ENCODE assay signal across 1 cellular context in the genomic region with DNA sequence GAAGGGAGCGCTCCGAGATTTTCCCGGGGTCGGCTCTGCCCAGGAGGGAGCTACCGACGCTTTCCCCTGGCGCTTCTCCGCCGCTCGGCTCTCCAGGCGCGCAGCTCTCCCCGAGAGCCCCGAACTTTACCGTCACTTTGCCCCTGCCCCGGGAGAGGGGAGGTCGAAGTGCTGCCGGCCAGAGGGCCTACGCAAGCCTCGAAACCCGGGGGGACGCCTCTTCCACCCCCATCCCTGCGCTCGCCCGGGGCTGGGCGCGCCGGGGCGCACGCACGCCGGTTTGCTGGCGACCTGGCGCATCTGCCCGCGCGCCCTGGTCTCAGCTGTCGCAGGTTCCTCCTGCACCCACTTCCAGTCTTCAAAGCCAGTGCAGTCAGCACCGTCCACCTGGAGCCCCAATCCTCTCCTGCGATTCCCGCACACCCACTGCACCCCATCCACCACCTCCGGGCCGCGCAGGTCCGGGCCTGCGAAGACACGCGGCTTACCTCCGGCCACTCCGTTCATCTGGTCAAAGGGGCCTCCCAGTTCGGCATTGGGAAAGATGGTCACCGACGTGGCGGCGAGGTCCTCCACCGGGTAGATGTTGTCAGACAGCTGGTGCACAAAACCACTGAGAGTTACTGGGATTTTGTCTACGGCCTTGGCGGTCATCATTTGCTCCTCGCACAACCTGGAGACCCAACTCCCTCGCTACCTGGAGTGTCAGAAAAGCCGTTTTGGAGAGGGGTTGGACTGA.
TF ChIP-seq lines count a peak whose summit lies in the region.

No MANE protein-coding gene starts in this region.

TF ChIP-seq in K562, 482 proteins besides CTCF, POLR2A, EP300 and RAD21 (continued from another document):
- TF ChIP-seq ZNF212 (CRISPR knock-in tag; IDR thresholded peaks at IDR 0.05): no peak
- TF ChIP-seq HDGF (IDR thresholded peaks at IDR 0.05): no peak
- no peak for TF ChIP-seq MTA1 (IDR thresholded peaks at IDR 0.05; ENCODE audit: borderline replicate concordance)
TF ChIP-seq in K562: peak in this region for 2.
